18 cellular contexts compared by ENCODE assay signal in genomic region chrX:24017674-24018073, GRCh38. TPM values are rescaled to one million over a fixed set of nuclear protein-coding genes. Genes with fewer than 3 reads are reported as not detected.
A peak's percentile ranks its signal among the peaks of the same experiment; 100 is the strongest.
DNase-seq lines count a peak whose midpoint lies in the region; ATAC-seq and TF ChIP-seq lines count a peak whose summit lies in the region.
"Had no signal": no experiment of that assay in that cellular context is flagged by ENCODE, and none has a peak within 500 bp of the region (broad histone marks: within the 10 kb centered on the region; RNA-seq: fewer than 3 reads in every experiment).

No MANE protein-coding gene starts in this region.

- H3K9me3 ChIP-seq in Loucy (ENCODE audit: insufficient read depth, low read depth, low read length) = no peaks in the 10 kb centered on the region

- no peaks in the 10 kb centered on the region for H3K27me3 Mint-ChIP-seq in activated CD8-positive, alpha-beta memory T cell treated with anti-CD3 and anti-CD28 coated beads, Interleukin-2, amount 10 ng/mL, durations not matched to agents 7 days and 5 days
- no peaks in the 10 kb centered on the region for H3K27me3 Mint-ChIP-seq in nephron progenitor cell (ENCODE audit: low read depth, poor library complexity)
- H3K27me3 Mint-ChIP-seq: B cell; CD4-positive, CD25-positive, alpha-beta regulatory T cell had no signal

- no peak overlapping the region for H3K9ac ChIP-seq in Loucy (ENCODE audit: low read depth, low read length, poor library complexity, severe bottlenecking)
- H3K9ac ChIP-seq: BLaER1 had no signal

- peaks cover 86% of the 10 kb centered on the region for H3K79me2 ChIP-seq in Loucy (ENCODE audit: insufficient read depth, low read length)

- H3K4me3 Mint-ChIP-seq in activated CD8-positive, alpha-beta memory T cell treated with anti-CD3 and anti-CD28 coated beads, Interleukin-2, amount 10 ng/mL, durations not matched to agents 7 days and 5 days = no peak overlapping the region
- H3K4me3 Mint-ChIP-seq in nephron progenitor cell = no peak overlapping the region
- H3K4me3 Mint-ChIP-seq: B cell; CD8-positive, alpha-beta memory T cell; GM23338; H9; HFFc6 had no signal

- ATAC-seq in activated CD8-positive, alpha-beta memory T cell treated with anti-CD3 and anti-CD28 coated beads, Interleukin-2, amount 10 ng/mL, durations not matched to agents 7 days and 5 days = no peak
- no peak for ATAC-seq in HG02938 (IDR thresholded peaks at IDR 0.05; ENCODE audit: unreplicated experiment)
- ATAC-seq in HG03135 (IDR thresholded peaks at IDR 0.05; ENCODE audit: unreplicated experiment) = no peak
- ATAC-seq: GM23338, HCT116 had no signal

- no peak overlapping the region for H2AFZ ChIP-seq in Loucy (ENCODE audit: low read length)
- H2AFZ ChIP-seq: GM23338 had no signal

- no peaks in the 10 kb centered on the region for H3K9me2 ChIP-seq in Loucy (replicated peaks; ENCODE audit: low read depth, low read length)

- CTCF ChIA-PET in activated CD8-positive, alpha-beta memory T cell treated with anti-CD3 and anti-CD28 coated beads, Interleukin-2, amount 10 ng/mL, durations not matched to agents 7 days and 5 days (lab: Charles Lee) = interaction anchor here (0.6 to 0.7 kb wide), 3 partner anchors 9 to 183 kb away, joined by 3 to 4 read pairs (median 3); no protein-coding TSS in a partner anchor

- peaks cover 13% of the 10 kb centered on the region for H3K4me1 ChIP-seq in Loucy (ENCODE audit: insufficient read depth, low read length, poor library complexity, severe bottlenecking)

- TF ChIP-seq CTCF in Loucy (conservative IDR thresholded peaks at IDR 0.05; ENCODE audit: low read length) = no peak
- TF ChIP-seq CTCF in nephron progenitor cell (IDR thresholded peaks at IDR 0.05) = no peak

- peak overlapping the region; percentile 80 for H3K4me2 ChIP-seq in Loucy (ENCODE audit: low read depth, low read length, poor library complexity, severe bottlenecking)
- H3K4me2 ChIP-seq: BLaER1, GM23338 had no signal

- no peaks in the 10 kb centered on the region for H3F3A ChIP-seq in Loucy (ENCODE audit: low read depth)

- DNase-seq in activated CD8-positive, alpha-beta memory T cell treated with anti-CD3 and anti-CD28 coated beads for 24 hours = peak; percentile 47
- no peak for DNase-seq in activated CD8-positive, alpha-beta memory T cell treated with anti-CD3 and anti-CD28 coated beads, Interleukin-2, amount 10 ng/mL, durations not matched to agents 7 days and 5 days
- DNase-seq in nephron progenitor cell (no peak), NCI-H1930 (lab: John Stamatoyannopoulos, UW) (no peak)
- DNase-seq: CD4-positive, CD25-positive, alpha-beta regulatory T cell; CD8-positive, alpha-beta memory T cell; DMS 273 treated with DMSO at 0.1 percent for 48 hours; DMS79; GF-D8; H9; HFFc6 had no signal

- H3K36me3 Mint-ChIP-seq in activated CD8-positive, alpha-beta memory T cell treated with anti-CD3 and anti-CD28 coated beads, Interleukin-2, amount 10 ng/mL, durations not matched to agents 7 days and 5 days = peaks cover 21% of the 10 kb centered on the region
- peaks cover 48% of the 10 kb centered on the region for H3K36me3 Mint-ChIP-seq in nephron progenitor cell (ENCODE audit: low read depth)

- H3K4me3 ChIP-seq in Loucy (ENCODE audit: low read length, poor library complexity, severe bottlenecking) = no peak overlapping the region
- H3K4me3 ChIP-seq: BLaER1, GM23338 had no signal

- peaks cover 44% of the 10 kb centered on the region for H3K4me1 Mint-ChIP-seq in activated CD8-positive, alpha-beta memory T cell treated with anti-CD3 and anti-CD28 coated beads, Interleukin-2, amount 10 ng/mL, durations not matched to agents 7 days and 5 days
- H3K4me1 Mint-ChIP-seq in nephron progenitor cell = peaks cover 21% of the 10 kb centered on the region
- H3K4me1 Mint-ChIP-seq: GM23338 had no signal

- H3K9me3 Mint-ChIP-seq in activated CD8-positive, alpha-beta memory T cell treated with anti-CD3 and anti-CD28 coated beads, Interleukin-2, amount 10 ng/mL, durations not matched to agents 7 days and 5 days (ENCODE audit: low read depth) = no peaks in the 10 kb centered on the region
- no peaks in the 10 kb centered on the region for H3K9me3 Mint-ChIP-seq in nephron progenitor cell
- H3K9me3 Mint-ChIP-seq: CD4-positive, CD25-positive, alpha-beta regulatory T cell; CD8-positive, alpha-beta memory T cell; GM23338; H9; HFFc6 had no signal

- H3K27me3 ChIP-seq in Loucy (ENCODE audit: insufficient read depth, low read length, poor library complexity, severe bottlenecking) = no peaks in the 10 kb centered on the region
- H3K27me3 ChIP-seq: BLaER1 had no signal

- H3K27ac Mint-ChIP-seq in activated CD8-positive, alpha-beta memory T cell treated with anti-CD3 and anti-CD28 coated beads, Interleukin-2, amount 10 ng/mL, durations not matched to agents 7 days and 5 days = no peak overlapping the region
- peak overlapping the region; percentile 23 for H3K27ac Mint-ChIP-seq in nephron progenitor cell
- H3K27ac Mint-ChIP-seq: B cell; CD4-positive, CD25-positive, alpha-beta regulatory T cell; GM23338; H9; HFFc6 had no signal

- H3K36me3 ChIP-seq in Loucy (ENCODE audit: insufficient read depth, low read length) = peaks cover 4% of the 10 kb centered on the region; the same call in 1 of the 2 replicates

- peaks cover 22% of the 10 kb centered on the region for H4K20me1 ChIP-seq in Loucy (ENCODE audit: insufficient read depth, low read length, poor library complexity, severe bottlenecking)

RNA-seq across cellular contexts. Expression of gene KLHL15, which starts 9.3 kb away (rescaled TPM):
- 10 to 100 TPM in 1 of 2 experiments, 1 to 10 TPM in 1; 9.5 to 11.5 TPM for total RNA-seq in activated CD8-positive, alpha-beta memory T cell treated with anti-CD3 and anti-CD28 coated beads, Interleukin-2, amount 10 ng/mL, durations not matched to agents 7 days and 5 days

RNA-seq across cellular contexts. Expression of gene EIF2S3, which starts 37.1 kb away (rescaled TPM):
- total RNA-seq in activated CD8-positive, alpha-beta memory T cell treated with anti-CD3 and anti-CD28 coated beads, Interleukin-2, amount 10 ng/mL, durations not matched to agents 7 days and 5 days = 100 to 1,000 TPM; 179 to 204 TPM
